ENCODE assay signal across 1 cellular context in the genomic region with DNA sequence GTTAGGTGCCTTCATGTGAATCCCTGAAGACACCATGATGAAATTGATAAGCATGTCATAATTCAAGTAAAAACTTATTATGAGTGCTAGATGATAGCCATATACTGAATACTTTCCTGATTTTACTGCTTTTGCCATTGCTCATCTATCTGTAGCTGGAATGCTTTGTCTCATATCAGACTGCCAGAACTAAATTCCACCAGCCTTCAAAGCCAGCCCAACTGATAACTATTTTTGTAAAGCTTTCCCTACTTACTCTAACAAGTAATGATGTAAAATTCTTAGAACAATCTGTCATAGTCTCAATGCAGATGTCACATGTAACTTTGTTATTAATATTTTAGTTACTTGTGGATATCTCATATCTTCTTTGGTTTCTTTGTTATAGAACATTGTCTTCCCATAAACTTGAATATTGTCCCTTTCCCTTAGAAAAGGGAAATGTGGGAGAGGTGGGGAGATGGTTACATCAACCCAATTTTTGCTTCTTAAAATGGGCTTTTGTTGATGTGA.
TF ChIP-seq lines count a peak whose summit lies in the region.

No MANE protein-coding gene starts in this region.

TF ChIP-seq in K562, 482 proteins besides CTCF, POLR2A, EP300 and RAD21 (continued from another document and continues in another):
- TF ChIP-seq PHB2 (IDR thresholded peaks at IDR 0.05; ENCODE audit: low read depth) (no peak), CREB5 (CRISPR knock-in tag; IDR thresholded peaks at IDR 0.05) (no peak), SMAD4 (CRISPR knock-in tag; conservative IDR thresholded peaks at IDR 0.05) (no peak), ZNF3 (CRISPR knock-in tag; IDR thresholded peaks at IDR 0.05) (no peak), HMG20B (CRISPR knock-in tag; IDR thresholded peaks at IDR 0.05) (no peak), MEIS2 (IDR thresholded peaks at IDR 0.05; ENCODE audit: partially characterized antibody) (peak; percentile 83), HOMEZ (CRISPR knock-in tag; IDR thresholded peaks at IDR 0.05) (no peak), CBFB (CRISPR knock-in tag; IDR thresholded peaks at IDR 0.05) (no peak), GTF2F1 (IDR thresholded peaks at IDR 0.05; ENCODE audit: low read depth, low read length) (no peak), CC2D1A (IDR thresholded peaks at IDR 0.05) (no peak), TCF3 (CRISPR knock-in tag; IDR thresholded peaks at IDR 0.05) (peak; percentile 61), ZNF263 (CRISPR knock-in tag; IDR thresholded peaks at IDR 0.05; ENCODE audit: borderline replicate concordance) (no peak), ZNF175 (CRISPR knock-in tag; IDR thresholded peaks at IDR 0.05; ENCODE audit: low read depth) (no peak), PML (IDR thresholded peaks at IDR 0.05; ENCODE audit: low read length) (no peak), HNRNPLL (IDR thresholded peaks at IDR 0.05; ENCODE audit: low read depth, low read length, poor library complexity, severe bottlenecking) (no peak), HDAC1 (IDR thresholded peaks at IDR 0.05) (no peak), MCM5 (IDR thresholded peaks at IDR 0.05; ENCODE audit: low read depth) (no peak), MAFF (IDR thresholded peaks at IDR 0.05; ENCODE audit: low read length) (no peak), SMARCC2 (IDR thresholded peaks at IDR 0.05; ENCODE audit: low read depth) (no peak), SRSF9 (IDR thresholded peaks at IDR 0.05; ENCODE audit: borderline replicate concordance, low read depth, low read length) (no peak), SP1 (CRISPR knock-in tag; IDR thresholded peaks at IDR 0.05) (no peak), ZNF224 (CRISPR knock-in tag; IDR thresholded peaks at IDR 0.05) (no peak), CEBPG (CRISPR knock-in tag; IDR thresholded peaks at IDR 0.05) (no peak), CEBPG (tag; conservative IDR thresholded peaks at IDR 0.05 in 1 of 2, IDR thresholded peaks at IDR 0.05 in 1 of 2) (0 out of 4 replicates have a peak, but pooled peaks of 1 of the 2 experiments have one; percentile 40), SMAD2 (IDR thresholded peaks at IDR 0.05; ENCODE audit: low read depth, low read length) (no peak), ILK (tag; IDR thresholded peaks at IDR 0.05; ENCODE audit: borderline replicate concordance, low read depth) (no peak), ARID1B (IDR thresholded peaks at IDR 0.05) (peak; percentile 44; the same call in 1 of the 2 replicates), MEF2D (tag; conservative IDR thresholded peaks at IDR 0.05; ENCODE audit: low read depth) (no peak), CXXC5 (CRISPR knock-in tag; IDR thresholded peaks at IDR 0.05) (no peak), ZNF444 (CRISPR knock-in tag; IDR thresholded peaks at IDR 0.05) (no peak), ZNF717 (CRISPR knock-in tag; IDR thresholded peaks at IDR 0.05) (no peak), BHLHE40 (IDR thresholded peaks at IDR 0.05; ENCODE audit: low read length) (no peak), CREB3L1 (IDR thresholded peaks at IDR 0.05; ENCODE audit: borderline replicate concordance, low read depth) (no peak), ZNF232 (CRISPR knock-in tag; IDR thresholded peaks at IDR 0.05) (no peak), KLF13 (tag; IDR thresholded peaks at IDR 0.05; ENCODE audit: borderline replicate concordance, low read depth) (no peak), TBL1XR1 (IDR thresholded peaks at IDR 0.05; ENCODE audit: low read length in 2 of 2) (no peak)
- TF ChIP-seq, protein P1, sequence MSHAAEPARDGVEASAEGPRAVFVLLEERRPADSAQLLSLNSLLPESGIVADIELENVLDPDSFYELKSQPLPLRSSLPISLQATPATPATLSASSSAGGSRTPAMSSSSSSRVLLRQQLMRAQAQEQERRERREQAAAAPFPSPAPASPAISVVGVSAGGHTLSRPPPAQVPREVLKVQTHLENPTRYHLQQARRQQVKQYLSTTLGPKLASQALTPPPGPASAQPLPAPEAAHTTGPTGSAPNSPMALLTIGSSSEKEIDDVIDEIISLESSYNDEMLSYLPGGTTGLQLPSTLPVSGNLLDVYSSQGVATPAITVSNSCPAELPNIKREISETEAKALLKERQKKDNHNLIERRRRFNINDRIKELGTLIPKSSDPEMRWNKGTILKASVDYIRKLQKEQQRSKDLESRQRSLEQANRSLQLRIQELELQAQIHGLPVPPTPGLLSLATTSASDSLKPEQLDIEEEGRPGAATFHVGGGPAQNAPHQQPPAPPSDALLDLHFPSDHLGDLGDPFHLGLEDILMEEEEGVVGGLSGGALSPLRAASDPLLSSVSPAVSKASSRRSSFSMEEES (CRISPR knock-in tag; IDR thresholded peaks at IDR 0.05): no peak
- TF ChIP-seq, protein P2, sequence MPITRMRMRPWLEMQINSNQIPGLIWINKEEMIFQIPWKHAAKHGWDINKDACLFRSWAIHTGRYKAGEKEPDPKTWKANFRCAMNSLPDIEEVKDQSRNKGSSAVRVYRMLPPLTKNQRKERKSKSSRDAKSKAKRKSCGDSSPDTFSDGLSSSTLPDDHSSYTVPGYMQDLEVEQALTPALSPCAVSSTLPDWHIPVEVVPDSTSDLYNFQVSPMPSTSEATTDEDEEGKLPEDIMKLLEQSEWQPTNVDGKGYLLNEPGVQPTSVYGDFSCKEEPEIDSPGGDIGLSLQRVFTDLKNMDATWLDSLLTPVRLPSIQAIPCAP (CRISPR knock-in tag; IDR thresholded peaks at IDR 0.05; ENCODE audit: borderline replicate concordance): no peak
- TF ChIP-seq, protein P3, sequence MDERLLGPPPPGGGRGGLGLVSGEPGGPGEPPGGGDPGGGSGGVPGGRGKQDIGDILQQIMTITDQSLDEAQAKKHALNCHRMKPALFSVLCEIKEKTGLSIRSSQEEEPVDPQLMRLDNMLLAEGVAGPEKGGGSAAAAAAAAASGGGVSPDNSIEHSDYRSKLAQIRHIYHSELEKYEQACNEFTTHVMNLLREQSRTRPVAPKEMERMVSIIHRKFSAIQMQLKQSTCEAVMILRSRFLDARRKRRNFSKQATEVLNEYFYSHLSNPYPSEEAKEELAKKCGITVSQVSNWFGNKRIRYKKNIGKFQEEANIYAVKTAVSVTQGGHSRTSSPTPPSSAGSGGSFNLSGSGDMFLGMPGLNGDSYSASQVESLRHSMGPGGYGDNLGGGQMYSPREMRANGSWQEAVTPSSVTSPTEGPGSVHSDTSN (CRISPR knock-in tag; IDR thresholded peaks at IDR 0.05; ENCODE audit: low read depth): no peak
- TF ChIP-seq, protein P3 (tag; conservative IDR thresholded peaks at IDR 0.05; ENCODE audit: low read depth): 0 out of 2 replicates have a peak, but pooled peaks have one; percentile 15
- TF ChIP-seq, protein P4, sequence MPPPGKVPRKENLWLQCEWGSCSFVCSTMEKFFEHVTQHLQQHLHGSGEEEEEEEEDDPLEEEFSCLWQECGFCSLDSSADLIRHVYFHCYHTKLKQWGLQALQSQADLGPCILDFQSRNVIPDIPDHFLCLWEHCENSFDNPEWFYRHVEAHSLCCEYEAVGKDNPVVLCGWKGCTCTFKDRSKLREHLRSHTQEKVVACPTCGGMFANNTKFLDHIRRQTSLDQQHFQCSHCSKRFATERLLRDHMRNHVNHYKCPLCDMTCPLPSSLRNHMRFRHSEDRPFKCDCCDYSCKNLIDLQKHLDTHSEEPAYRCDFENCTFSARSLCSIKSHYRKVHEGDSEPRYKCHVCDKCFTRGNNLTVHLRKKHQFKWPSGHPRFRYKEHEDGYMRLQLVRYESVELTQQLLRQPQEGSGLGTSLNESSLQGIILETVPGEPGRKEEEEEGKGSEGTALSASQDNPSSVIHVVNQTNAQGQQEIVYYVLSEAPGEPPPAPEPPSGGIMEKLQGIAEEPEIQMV (tag; conservative IDR thresholded peaks at IDR 0.05; ENCODE audit: low read depth): no peak
- TF ChIP-seq, protein P5, sequence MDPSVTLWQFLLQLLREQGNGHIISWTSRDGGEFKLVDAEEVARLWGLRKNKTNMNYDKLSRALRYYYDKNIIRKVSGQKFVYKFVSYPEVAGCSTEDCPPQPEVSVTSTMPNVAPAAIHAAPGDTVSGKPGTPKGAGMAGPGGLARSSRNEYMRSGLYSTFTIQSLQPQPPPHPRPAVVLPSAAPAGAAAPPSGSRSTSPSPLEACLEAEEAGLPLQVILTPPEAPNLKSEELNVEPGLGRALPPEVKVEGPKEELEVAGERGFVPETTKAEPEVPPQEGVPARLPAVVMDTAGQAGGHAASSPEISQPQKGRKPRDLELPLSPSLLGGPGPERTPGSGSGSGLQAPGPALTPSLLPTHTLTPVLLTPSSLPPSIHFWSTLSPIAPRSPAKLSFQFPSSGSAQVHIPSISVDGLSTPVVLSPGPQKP (CRISPR knock-in tag; IDR thresholded peaks at IDR 0.05): no peak
- TF ChIP-seq, protein P6, sequence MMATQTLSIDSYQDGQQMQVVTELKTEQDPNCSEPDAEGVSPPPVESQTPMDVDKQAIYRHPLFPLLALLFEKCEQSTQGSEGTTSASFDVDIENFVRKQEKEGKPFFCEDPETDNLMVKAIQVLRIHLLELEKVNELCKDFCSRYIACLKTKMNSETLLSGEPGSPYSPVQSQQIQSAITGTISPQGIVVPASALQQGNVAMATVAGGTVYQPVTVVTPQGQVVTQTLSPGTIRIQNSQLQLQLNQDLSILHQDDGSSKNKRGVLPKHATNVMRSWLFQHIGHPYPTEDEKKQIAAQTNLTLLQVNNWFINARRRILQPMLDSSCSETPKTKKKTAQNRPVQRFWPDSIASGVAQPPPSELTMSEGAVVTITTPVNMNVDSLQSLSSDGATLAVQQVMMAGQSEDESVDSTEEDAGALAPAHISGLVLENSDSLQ (IDR thresholded peaks at IDR 0.05): peak; percentile 61
- TF ChIP-seq, protein P7, sequence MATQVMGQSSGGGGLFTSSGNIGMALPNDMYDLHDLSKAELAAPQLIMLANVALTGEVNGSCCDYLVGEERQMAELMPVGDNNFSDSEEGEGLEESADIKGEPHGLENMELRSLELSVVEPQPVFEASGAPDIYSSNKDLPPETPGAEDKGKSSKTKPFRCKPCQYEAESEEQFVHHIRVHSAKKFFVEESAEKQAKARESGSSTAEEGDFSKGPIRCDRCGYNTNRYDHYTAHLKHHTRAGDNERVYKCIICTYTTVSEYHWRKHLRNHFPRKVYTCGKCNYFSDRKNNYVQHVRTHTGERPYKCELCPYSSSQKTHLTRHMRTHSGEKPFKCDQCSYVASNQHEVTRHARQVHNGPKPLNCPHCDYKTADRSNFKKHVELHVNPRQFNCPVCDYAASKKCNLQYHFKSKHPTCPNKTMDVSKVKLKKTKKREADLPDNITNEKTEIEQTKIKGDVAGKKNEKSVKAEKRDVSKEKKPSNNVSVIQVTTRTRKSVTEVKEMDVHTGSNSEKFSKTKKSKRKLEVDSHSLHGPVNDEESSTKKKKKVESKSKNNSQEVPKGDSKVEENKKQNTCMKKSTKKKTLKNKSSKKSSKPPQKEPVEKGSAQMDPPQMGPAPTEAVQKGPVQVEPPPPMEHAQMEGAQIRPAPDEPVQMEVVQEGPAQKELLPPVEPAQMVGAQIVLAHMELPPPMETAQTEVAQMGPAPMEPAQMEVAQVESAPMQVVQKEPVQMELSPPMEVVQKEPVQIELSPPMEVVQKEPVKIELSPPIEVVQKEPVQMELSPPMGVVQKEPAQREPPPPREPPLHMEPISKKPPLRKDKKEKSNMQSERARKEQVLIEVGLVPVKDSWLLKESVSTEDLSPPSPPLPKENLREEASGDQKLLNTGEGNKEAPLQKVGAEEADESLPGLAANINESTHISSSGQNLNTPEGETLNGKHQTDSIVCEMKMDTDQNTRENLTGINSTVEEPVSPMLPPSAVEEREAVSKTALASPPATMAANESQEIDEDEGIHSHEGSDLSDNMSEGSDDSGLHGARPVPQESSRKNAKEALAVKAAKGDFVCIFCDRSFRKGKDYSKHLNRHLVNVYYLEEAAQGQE (CRISPR knock-in tag; IDR thresholded peaks at IDR 0.05; ENCODE audit: low read depth): no peak
- TF ChIP-seq, protein P8, sequence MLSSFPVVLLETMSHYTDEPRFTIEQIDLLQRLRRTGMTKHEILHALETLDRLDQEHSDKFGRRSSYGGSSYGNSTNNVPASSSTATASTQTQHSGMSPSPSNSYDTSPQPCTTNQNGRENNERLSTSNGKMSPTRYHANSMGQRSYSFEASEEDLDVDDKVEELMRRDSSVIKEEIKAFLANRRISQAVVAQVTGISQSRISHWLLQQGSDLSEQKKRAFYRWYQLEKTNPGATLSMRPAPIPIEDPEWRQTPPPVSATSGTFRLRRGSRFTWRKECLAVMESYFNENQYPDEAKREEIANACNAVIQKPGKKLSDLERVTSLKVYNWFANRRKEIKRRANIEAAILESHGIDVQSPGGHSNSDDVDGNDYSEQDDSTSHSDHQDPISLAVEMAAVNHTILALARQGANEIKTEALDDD (IDR thresholded peaks at IDR 0.05): 0 out of 2 replicates have a peak, but pooled peaks have one; percentile 23
